ENCODE assay signal across 14 cellular contexts in the genomic region with DNA sequence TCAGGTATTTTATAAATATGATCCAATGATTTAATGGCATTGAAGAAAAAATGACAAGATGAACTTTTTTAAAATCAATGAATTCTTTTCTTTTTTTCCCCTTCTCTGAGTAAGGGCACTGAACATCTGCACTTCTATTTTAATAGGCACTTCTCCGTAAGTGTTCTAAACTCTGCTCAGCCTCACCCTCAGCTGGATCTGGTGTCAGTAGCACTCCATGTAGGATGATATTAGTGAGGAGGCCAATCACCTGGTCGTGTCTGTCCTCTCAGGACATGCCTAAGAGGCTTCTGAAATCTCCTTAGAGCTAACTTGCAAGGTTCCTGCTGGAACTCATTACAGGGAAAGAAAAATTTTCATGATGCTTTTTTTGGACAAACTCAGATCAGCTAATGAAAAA.
DNase-seq lines count a peak whose midpoint lies in the region; ATAC-seq and TF ChIP-seq lines count a peak whose summit lies in the region.
"Had no signal": no experiment of that assay in that cellular context is flagged by ENCODE, and none has a peak within 500 bp of the region (broad histone marks: within the 10 kb centered on the region; RNA-seq: fewer than 3 reads in every experiment).

No MANE protein-coding gene starts in this region.

- no peak overlapping the region for H3K9ac ChIP-seq in OCI-LY3 (ENCODE audit: low read length)
- H3K9ac ChIP-seq: SK-N-SH had no signal

- no peaks in the 10 kb centered on the region for H3K79me2 ChIP-seq in OCI-LY3 (ENCODE audit: low read length)

- H3K27me3 ChIP-seq in right atrium auricular region: no peaks in the 10 kb centered on the region
- no peaks in the 10 kb centered on the region for H3K27me3 ChIP-seq in OCI-LY3 (ENCODE audit: low read depth, low read length)
- no peaks in the 10 kb centered on the region for H3K27me3 ChIP-seq in upper lobe of right lung

- no peak overlapping the region for H3K27ac ChIP-seq in right atrium auricular region
- H3K27ac ChIP-seq in OCI-LY3 (ENCODE audit: low read length): no peak overlapping the region
- peak overlapping the region; percentile 91 for H3K27ac ChIP-seq in mesodermal cell (ENCODE audit: low read depth, low read length, severe bottlenecking)
- H3K27ac ChIP-seq in upper lobe of right lung: no peak overlapping the region

- DNase-seq in left ventricle myocardium superior (no peak), right atrium auricular region (ENCODE audit: low spot score) (no peak), upper lobe of right lung (no peak), NCI-H2227 (lab: John Stamatoyannopoulos, UW; ENCODE audit: unreplicated experiment) (no peak)
- no peak for DNase-seq in stimulated activated CD8-positive, alpha-beta memory T cell treated with anti-CD3 and anti-CD28 coated beads, Interleukin-4, amount 100 ng/mL, for 48 hours
- DNase-seq: C1 segment of cervical spinal cord; Karpas-422; NCI-H1930; NCI-H526; NK-92 treated with Interleukin-12 subunit alpha and Interleukin-12 subunit beta, amount 100 ng/mL, for 24 hours; SK-N-SH had no signal

- H3K4me1 ChIP-seq in right atrium auricular region (no peaks in the 10 kb centered on the region), OCI-LY3 (ENCODE audit: low read length) (peaks cover 9% of the 10 kb centered on the region), mesodermal cell (ENCODE audit: control insufficient read depth, insufficient read depth, low read length, poor library complexity, severe bottlenecking) (peaks cover 22% of the 10 kb centered on the region), upper lobe of right lung (no peaks in the 10 kb centered on the region)

- ATAC-seq in left ventricle myocardium superior (peak; percentile 59), upper lobe of right lung (peak; percentile 31), HG03469 (IDR thresholded peaks at IDR 0.05; ENCODE audit: unreplicated experiment) (no peak)

- WGBS in mesodermal cell (ENCODE audit: insufficient coverage in 2 of 2), 2 experiments: 86 to 100% methylated on average over 1 of the region's 2 CpGs

- no peaks in the 10 kb centered on the region for H3K9me3 ChIP-seq in right atrium auricular region
- no peaks in the 10 kb centered on the region for H3K9me3 ChIP-seq in OCI-LY3 (ENCODE audit: insufficient read depth, low read length)
- no peaks in the 10 kb centered on the region for H3K9me3 ChIP-seq in mesodermal cell (ENCODE audit: control insufficient read depth, low read length)
- H3K9me3 ChIP-seq in upper lobe of right lung: no peaks in the 10 kb centered on the region
- H3K9me3 ChIP-seq: SK-N-SH had no signal

- H3K4me2 ChIP-seq in OCI-LY3 (ENCODE audit: low read length): peak overlapping the region; percentile 57
- H3K4me2 ChIP-seq: SK-N-SH had no signal

- peak overlapping the region; percentile 81 for H2AFZ ChIP-seq in OCI-LY3 (ENCODE audit: low read depth, low read length)

- intact Hi-C loops in left ventricle myocardium superior (cut with micrococcal nuclease) (no loop called here), upper lobe of right lung (cut with DNase I) (no loop called here)

- H3K4me3 ChIP-seq in right atrium auricular region: no peak overlapping the region
- H3K4me3 ChIP-seq in OCI-LY3 (ENCODE audit: low read length): no peak overlapping the region
- H3K4me3 ChIP-seq in mesodermal cell (ENCODE audit: extremely low read depth, insufficient read depth, low read length, poor library complexity, severe bottlenecking): no peak overlapping the region
- no peak overlapping the region for H3K4me3 ChIP-seq in upper lobe of right lung

- TF ChIP-seq CTCF in right atrium auricular region (IDR thresholded peaks at IDR 0.05) (no peak), OCI-LY3 (IDR thresholded peaks at IDR 0.05; ENCODE audit: low read depth, low read length) (no peak), upper lobe of right lung (IDR thresholded peaks at IDR 0.05) (no peak)

- H3K36me3 ChIP-seq in right atrium auricular region (no peaks in the 10 kb centered on the region), OCI-LY3 (replicated peaks; ENCODE audit: low read depth, low read length) (no peaks in the 10 kb centered on the region), mesodermal cell (ENCODE audit: control insufficient read depth, insufficient read depth, low read length) (no peaks in the 10 kb centered on the region), upper lobe of right lung (no peaks in the 10 kb centered on the region)

- H4K20me1 ChIP-seq in OCI-LY3 (ENCODE audit: insufficient read depth, low read length): no peaks in the 10 kb centered on the region
